9 cellular contexts compared by ENCODE assay signal in the genomic region with DNA sequence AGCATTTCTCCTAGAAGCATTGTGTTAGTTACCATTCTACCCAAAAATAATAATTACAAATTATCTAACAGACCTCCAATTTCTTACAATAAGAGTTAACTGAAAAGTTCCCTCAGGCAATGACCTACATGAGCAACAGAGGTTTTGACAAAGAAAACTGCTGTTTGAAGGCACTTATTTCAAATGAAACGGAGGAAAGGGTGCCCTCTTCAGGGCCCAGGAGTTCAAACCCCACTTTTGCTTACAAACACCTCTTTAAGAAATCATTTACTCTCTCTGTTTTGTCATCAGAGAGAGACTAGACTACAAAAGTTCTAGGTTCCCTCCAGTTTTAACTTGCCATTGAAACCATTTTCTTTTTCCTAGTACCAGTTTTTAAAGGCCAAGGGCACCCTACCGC. TPM values are rescaled to one million over a fixed set of nuclear protein-coding genes. Genes with fewer than 3 reads are reported as not detected.
DNase-seq lines count a peak whose midpoint lies in the region; ATAC-seq and TF ChIP-seq lines count a peak whose summit lies in the region.
"Had no signal": no experiment of that assay in that cellular context is flagged by ENCODE, and none has a peak within 500 bp of the region (broad histone marks: within the 10 kb centered on the region; RNA-seq: fewer than 3 reads in every experiment).

No MANE protein-coding gene starts in this region.

- H3K4me2 ChIP-seq in PC-3 (ENCODE audit: low read length) = no peak overlapping the region
- H3K4me2 ChIP-seq in fibroblast of lung (ENCODE audit: extremely low read depth, insufficient read depth, low read length) = no peak overlapping the region

- H3K27me3 ChIP-seq in PC-3 (ENCODE audit: low read length) (no peaks in the 10 kb centered on the region), fibroblast of lung (ENCODE audit: control insufficient read depth, insufficient read depth, low read length) (no peaks in the 10 kb centered on the region)

- intact Hi-C loops in PC-3 (cut with micrococcal nuclease) = no loop called here

- H3K27me3 Mint-ChIP-seq in activated naive CD4-positive, alpha-beta T cell treated with anti-CD3 and anti-CD28 coated beads, Interleukin-2, amount 10 ng/mL, durations not matched to agents 7 days and 5 days = no peaks in the 10 kb centered on the region

- no peaks in the 10 kb centered on the region for H3K9me2 ChIP-seq in PC-3 (replicated peaks; ENCODE audit: low read length)

- H3K4me1 Mint-ChIP-seq in activated naive CD4-positive, alpha-beta T cell treated with anti-CD3 and anti-CD28 coated beads, Interleukin-2, amount 10 ng/mL, durations not matched to agents 7 days and 5 days = peaks cover 7% of the 10 kb centered on the region

- H3K4me3 ChIP-seq in PC-3 (ENCODE audit: low read length) (no peak overlapping the region), fibroblast of lung (replicated peaks in 1 of 4; ENCODE audit: control extremely low read depth in 1 of 4, insufficient read depth in 1 of 4, low read depth in 3 of 4, low read length in 4 of 4) (no peak overlapping the region), retinal pigment epithelial cell (ENCODE audit: low read length) (no peak overlapping the region)

- H3K27ac ChIP-seq in PC-3 (ENCODE audit: low read length) (no peak overlapping the region), fibroblast of lung (ENCODE audit: insufficient read depth, low read length) (no peak overlapping the region)

- no peaks in the 10 kb centered on the region for H3K9me3 Mint-ChIP-seq in activated naive CD4-positive, alpha-beta T cell treated with anti-CD3 and anti-CD28 coated beads, Interleukin-2, amount 10 ng/mL, durations not matched to agents 7 days and 5 days
- H3K9me3 Mint-ChIP-seq: T-helper 1 cell treated with Interleukin-12 subunit alpha and Interleukin-12 subunit beta and Interleukin-4 antibody, amounts not matched to agents 30 μg/mL and 1 μg/mL, for 36 hours had no signal

- H3K36me3 ChIP-seq in PC-3 (ENCODE audit: low read depth, low read length) (peaks cover 3% of the 10 kb centered on the region; the same call in 1 of the 2 replicates), fibroblast of lung (ENCODE audit: control insufficient read depth, insufficient read depth, low read length) (no peaks in the 10 kb centered on the region)

- TF ChIP-seq CTCF in PC-3 (conservative IDR thresholded peaks at IDR 0.05; ENCODE audit: low read depth, low read length) (0 out of 2 replicates have a peak, but pooled peaks have one; percentile 10), fibroblast of lung (conservative IDR thresholded peaks at IDR 0.05 in 1 of 2, IDR thresholded peaks at IDR 0.05 in 1 of 2; ENCODE audit: low read depth in 1 of 2, low read length in 2 of 2) (peak; percentile 18 to 33), retinal pigment epithelial cell (conservative IDR thresholded peaks at IDR 0.05; ENCODE audit: low read depth, low read length) (peak; percentile 27)

- H3F3A ChIP-seq in PC-3 (ENCODE audit: low read length, unreplicated experiment) = no peaks in the 10 kb centered on the region

- H4K20me1 ChIP-seq in PC-3 (ENCODE audit: low read length) (peaks cover 20% of the 10 kb centered on the region; the same call in 1 of the 2 replicates), fibroblast of lung (ENCODE audit: control insufficient read depth, extremely low read depth, insufficient read depth, low read length) (no peaks in the 10 kb centered on the region)

- ATAC-seq in PC-3 = no peak

- POLR2A ChIA-PET in PC-3 (lab: Charles Lee; ENCODE audit: unreplicated experiment) = no interaction called here

- CTCF ChIA-PET in PC-3 (lab: Charles Lee) = interaction anchor here (1.5 kb wide), 1 partner anchor 47 kb away, joined by 7 read pairs; no protein-coding TSS in a partner anchor
- CTCF ChIA-PET in activated naive CD4-positive, alpha-beta T cell treated with anti-CD3 and anti-CD28 coated beads, Interleukin-2, amount 10 ng/mL, durations not matched to agents 7 days and 5 days (lab: Charles Lee) = interaction anchor here (0.9 to 2.2 kb wide), 5 partner anchors 8 to 148 kb away, joined by 3 to 9 read pairs (median 6); no protein-coding TSS in a partner anchor

- no peak overlapping the region for H3K27ac Mint-ChIP-seq in activated naive CD4-positive, alpha-beta T cell treated with anti-CD3 and anti-CD28 coated beads, Interleukin-2, amount 10 ng/mL, durations not matched to agents 7 days and 5 days
- H3K27ac Mint-ChIP-seq: T-helper 1 cell treated with Interleukin-12 subunit alpha and Interleukin-12 subunit beta and Interleukin-4 antibody, amounts not matched to agents 30 μg/mL and 1 μg/mL, for 36 hours had no signal

- H3K9me3 ChIP-seq in PC-3 (ENCODE audit: low read length) (no peaks in the 10 kb centered on the region), fibroblast of lung (ENCODE audit: control insufficient read depth, insufficient read depth, low read depth, low read length) (no peaks in the 10 kb centered on the region)

- DNase-seq in SIG-M5 treated with dmso at 0.1 percent for 504 hours (lab: John Stamatoyannopoulos, UW; ENCODE audit: unreplicated experiment) (peak; percentile 12), SIG-M5 (lab: John Stamatoyannopoulos, UW) (no peak), PC-3 (peak; percentile 18), fibroblast of lung (ENCODE audit: low read depth in 2 of 2) (peak in 1 of 2 donors; percentile 18), retinal pigment epithelial cell (ENCODE audit: low read depth) (no peak), NCI-H2081 treated with DMSO at 0.1 percent for 48 hours (lab: John Stamatoyannopoulos, UW) (no peak), DMS153 treated with DMSO at 0.1 percent for 48 hours (lab: John Stamatoyannopoulos, UW; ENCODE audit: unreplicated experiment) (no peak)
- DNase-seq in activated naive CD4-positive, alpha-beta T cell treated with anti-CD3 and anti-CD28 coated beads, Interleukin-2, amount 10 ng/mL, durations not matched to agents 7 days and 5 days = no peak

- peaks cover 18% of the 10 kb centered on the region for H3K36me3 Mint-ChIP-seq in activated naive CD4-positive, alpha-beta T cell treated with anti-CD3 and anti-CD28 coated beads, Interleukin-2, amount 10 ng/mL, durations not matched to agents 7 days and 5 days

- H3K9ac ChIP-seq in PC-3 (ENCODE audit: low read length) = no peak overlapping the region
- no peak overlapping the region for H3K9ac ChIP-seq in fibroblast of lung (ENCODE audit: insufficient read depth, low read length)

- BruUV-seq in PC-3 (replicated peaks; lab: Mats Ljungman, UMichigan) = no TSS peak

- H2AFZ ChIP-seq in PC-3 (ENCODE audit: low read length) = no peak overlapping the region
- H2AFZ ChIP-seq in fibroblast of lung (ENCODE audit: low read length) = no peak overlapping the region

- peaks cover 47% of the 10 kb centered on the region for H3K79me2 ChIP-seq in PC-3 (ENCODE audit: low read length)
- peaks cover 14% of the 10 kb centered on the region for H3K79me2 ChIP-seq in fibroblast of lung (ENCODE audit: control insufficient read depth, insufficient read depth, low read length)

- H3K4me3 Mint-ChIP-seq in activated naive CD4-positive, alpha-beta T cell treated with anti-CD3 and anti-CD28 coated beads, Interleukin-2, amount 10 ng/mL, durations not matched to agents 7 days and 5 days = no peak overlapping the region
- H3K4me3 Mint-ChIP-seq: T-helper 1 cell treated with Interleukin-12 subunit alpha and Interleukin-12 subunit beta and Interleukin-4 antibody, amounts not matched to agents 30 μg/mL and 1 μg/mL, for 36 hours had no signal

- H3K4me1 ChIP-seq in PC-3 (ENCODE audit: insufficient read depth, low read length) (no peaks in the 10 kb centered on the region), fibroblast of lung (ENCODE audit: control insufficient read depth, extremely low read depth, insufficient read depth, low read length) (no peaks in the 10 kb centered on the region)

RNA-seq across cellular contexts. Expression of gene AMBRA1, which starts 56.7 kb away (rescaled TPM):
- total RNA-seq in PC-3 (2014; rRNA removed) (15.8 and 18.0 TPM in 2 replicates), fibroblast of lung (16.4 and 23.3 TPM in 2 replicates)
- polyA plus RNA-seq in fibroblast of lung = 8.3 and 13.9 TPM in 2 replicates
- polyA plus RNA-seq in fibroblast of lung (2012) = 10.7 and 13.3 TPM in 2 replicates
- polyA minus RNA-seq in fibroblast of lung (ENCODE audit: low replicate concordance) = 36.7 and 44.4 TPM in 2 replicates

Comparison
In these comparisons a context has a peak if more than half of its experiments do, and no peak if none do; other contexts are left out.
1. DNase-seq: peak in SIG-M5 treated with dmso at 0.1 percent for 504 hours (single experiment) and PC-3 (single experiment); none in SIG-M5 (single experiment), retinal pigment epithelial cell (single experiment), NCI-H2081 treated with DMSO at 0.1 percent for 48 hours (single experiment), DMS153 treated with DMSO at 0.1 percent for 48 hours (single experiment) and activated naive CD4-positive, alpha-beta T cell treated with anti-CD3 and anti-CD28 coated beads, Interleukin-2, amount 10 ng/mL, durations not matched to agents 7 days and 5 days (single experiment).
2. Peak in every context shown above with its lines, with median percentiles within 50 percentile points of each other: CTCF ChIP-seq.